ENCODE assay signal across 8 cellular contexts in genomic region chr1:94095112-94095637, GRCh38.
DNase-seq lines count a peak whose midpoint lies in the region; ATAC-seq and TF ChIP-seq lines count a peak whose summit lies in the region.

No MANE protein-coding gene starts in this region.

- H3K4me3 ChIP-seq in skeletal muscle cell (ENCODE audit: low read depth, low read length) = no peak overlapping the region

- TF ChIP-seq CTCF in GM13976 (IDR thresholded peaks at IDR 0.05; ENCODE audit: borderline replicate concordance, control extremely low read depth, extremely low read depth, insufficient read depth, missing control alignments) = no peak

- ATAC-seq in GM21576 (IDR thresholded peaks at IDR 0.05; ENCODE audit: unreplicated experiment) (no peak), GM18870 (IDR thresholded peaks at IDR 0.05; ENCODE audit: unreplicated experiment) (no peak)

- DNase-seq in GM03348 (ENCODE audit: low spot score) = peak; percentile 85
- DNase-seq in cerebellar cortex (ENCODE audit: low spot score) = peak; percentile 53
- DNase-seq in kidney tubule cell (ENCODE audit: low spot score) = peak; percentile 46
- peak; percentile 91 for DNase-seq in skeletal muscle cell (ENCODE audit: low read depth)
- no peak for DNase-seq in GM13976 (ENCODE audit: low spot score)
- DNase-seq in NCI-H1436 treated with DMSO at 0.1 percent for 48 hours (lab: John Stamatoyannopoulos, UW) = no peak

- in situ Hi-C loops in GM13976 (cut with MboI; ENCODE audit: low sequenced_read_pairs, unreplicated experiment) = no loop called here

Comparison
In these comparisons a context has a peak if more than half of its experiments do, and no peak if none do; other contexts are left out.
1. DNase-seq: peak in GM03348 (single experiment), cerebellar cortex (single experiment), kidney tubule cell (single experiment) and skeletal muscle cell (single experiment); none in GM13976 (single experiment) and NCI-H1436 treated with DMSO at 0.1 percent for 48 hours (single experiment).